In the genomic region with DNA sequence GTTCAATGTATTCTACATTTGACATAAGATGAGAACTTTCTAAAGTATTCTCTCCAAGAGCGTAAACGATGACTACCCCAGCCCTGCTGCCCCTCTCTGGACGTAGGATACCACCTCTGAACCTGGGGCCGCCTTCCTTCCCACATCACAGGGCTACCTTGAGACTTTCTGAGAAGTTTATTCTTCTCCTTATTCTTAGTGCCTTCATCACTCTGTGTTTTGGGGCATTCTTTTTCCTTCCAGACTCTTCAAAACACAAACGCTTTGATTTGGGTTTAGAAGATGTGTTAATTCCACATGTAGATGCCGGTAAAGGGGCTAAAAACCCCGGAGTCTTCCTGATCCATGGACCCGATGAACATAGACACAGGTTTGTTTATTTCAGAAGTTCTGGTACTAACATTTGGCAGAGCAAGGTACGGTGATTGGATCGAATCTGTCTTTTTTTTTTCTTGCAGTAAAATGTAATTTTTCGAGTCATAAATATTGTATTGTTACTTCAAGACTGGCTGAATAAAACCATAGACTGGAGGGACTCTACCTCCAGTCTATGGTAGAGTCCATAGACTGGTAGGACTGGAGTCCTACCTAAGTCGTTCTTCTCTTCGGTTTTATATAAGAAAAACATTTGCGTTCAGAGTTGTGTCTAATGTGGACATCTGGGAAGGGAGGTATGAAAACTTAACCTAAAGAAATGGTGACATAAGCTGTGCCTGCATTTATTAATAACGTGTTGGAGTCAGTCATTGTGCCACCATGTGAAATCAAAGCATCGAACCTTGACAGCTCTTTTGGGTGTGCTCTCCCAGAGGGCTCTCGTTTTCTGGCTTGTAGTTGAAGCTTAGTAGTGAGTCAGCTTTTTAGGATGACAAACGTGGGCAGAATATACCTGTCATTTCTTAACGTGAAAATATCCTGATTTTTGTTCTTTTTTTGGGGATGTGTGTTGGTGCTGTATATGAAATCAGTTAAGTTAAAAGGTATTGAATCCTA, we compare ENCODE assay signal across 8 cellular contexts. TPM values are rescaled to one million over a fixed set of nuclear protein-coding genes. Genes with fewer than 3 reads are reported as not detected.
DNase-seq lines count a peak whose midpoint lies in the region; ATAC-seq and TF ChIP-seq lines count a peak whose summit lies in the region.

No MANE protein-coding gene starts in this region.

- H3K36me3 ChIP-seq in ACC112 (ENCODE audit: insufficient read depth, low read length) (no peaks in the 10 kb centered on the region), GM06990 (ENCODE audit: control insufficient read depth, insufficient read depth, low read length) (no peaks in the 10 kb centered on the region), MG63 (no peaks in the 10 kb centered on the region), suprapubic skin (no peaks in the 10 kb centered on the region)

- no peaks in the 10 kb centered on the region for H3K9me3 ChIP-seq in MG63
- no peaks in the 10 kb centered on the region for H3K9me3 ChIP-seq in suprapubic skin

- in situ Hi-C loops in astrocyte of the spinal cord (cut with HindIII; ENCODE audit: low sequenced_read_pairs), result no loop called here

- H3K27ac ChIP-seq in ACC112 (ENCODE audit: low read depth, low read length) (no peak overlapping the region), suprapubic skin (no peak overlapping the region)

- DNase-seq in GM06990 (ENCODE audit: extremely low read depth, insufficient read length) (no peak), MG63 (peak; percentile 11), astrocyte of the spinal cord (ENCODE audit: low read depth, low spot score) (no peak), left lobe of liver (ENCODE audit: low spot score) (no peak), suprapubic skin (ENCODE audit: low spot score in 2 of 2) (no peak), activated gamma-delta T cell treated with Interleukin-2 at 50 U/mL for 16 hours (no peak), OCI-M2 (lab: John Stamatoyannopoulos, UW; ENCODE audit: unreplicated experiment) (no peak)

- TF ChIP-seq POLR2A in suprapubic skin (IDR thresholded peaks at IDR 0.05), result no peak

- peaks cover 58% of the 10 kb centered on the region for H3K79me2 ChIP-seq in ACC112 (ENCODE audit: control insufficient read depth, insufficient read depth, low read length, unreplicated experiment)

- no peak for TF ChIP-seq EP300 in suprapubic skin (IDR thresholded peaks at IDR 0.05)

- TF ChIP-seq CTCF in GM06990 (IDR thresholded peaks at IDR 0.05; ENCODE audit: insufficient read depth, low read length, poor library complexity, severe bottlenecking) (no peak), astrocyte of the spinal cord (IDR thresholded peaks at IDR 0.05; ENCODE audit: low read depth, low read length) (no peak), suprapubic skin (IDR thresholded peaks at IDR 0.05) (no peak)

- H3K4me1 ChIP-seq in ACC112 (ENCODE audit: control insufficient read depth, insufficient read depth, low read length, unreplicated experiment) (peaks cover 18% of the 10 kb centered on the region), suprapubic skin (peaks cover 59% of the 10 kb centered on the region)

- H3K27me3 ChIP-seq in ACC112 (ENCODE audit: insufficient read depth, low read length), result no peaks in the 10 kb centered on the region
- H3K27me3 ChIP-seq in GM06990 (replicated peaks; ENCODE audit: control insufficient read depth, insufficient read depth, low read length), result no peaks in the 10 kb centered on the region
- no peaks in the 10 kb centered on the region for H3K27me3 ChIP-seq in MG63
- H3K27me3 ChIP-seq in suprapubic skin, result no peaks in the 10 kb centered on the region

- WGBS in suprapubic skin, result 6% methylated on average over 19 of the region's 19 CpGs

- H3K4me3 ChIP-seq in ACC112 (ENCODE audit: low read depth, low read length) (peak overlapping the region; percentile 90), GM06990 (replicated peaks; ENCODE audit: low read depth, low read length) (peak overlapping the region; percentile 90), MG63 (peak overlapping the region; percentile 84), astrocyte of the spinal cord (ENCODE audit: low read depth, low read length) (peak overlapping the region; percentile 85), suprapubic skin (peak overlapping the region; percentile 97)

- ATAC-seq in left lobe of liver, result peak; percentile 9

- H2AFZ ChIP-seq in ACC112 (ENCODE audit: low read length, unreplicated experiment), result no peak overlapping the region

RNA-seq across cellular contexts. Expression of a gene that starts 1.2 kb away (rescaled TPM):
- 22.0 and 22.9 TPM in 2 replicates for total RNA-seq in MG63 (2014; rRNA removed; shearing (Covaris generic); ENCODE audit: low replicate concordance)
- 32.8 TPM for total RNA-seq in left lobe of liver
- total RNA-seq in suprapubic skin, result 10 to 100 TPM; 28.9 to 46.2 (median 35.0) TPM
